18 cellular contexts compared by ENCODE assay signal in the genomic region with DNA sequence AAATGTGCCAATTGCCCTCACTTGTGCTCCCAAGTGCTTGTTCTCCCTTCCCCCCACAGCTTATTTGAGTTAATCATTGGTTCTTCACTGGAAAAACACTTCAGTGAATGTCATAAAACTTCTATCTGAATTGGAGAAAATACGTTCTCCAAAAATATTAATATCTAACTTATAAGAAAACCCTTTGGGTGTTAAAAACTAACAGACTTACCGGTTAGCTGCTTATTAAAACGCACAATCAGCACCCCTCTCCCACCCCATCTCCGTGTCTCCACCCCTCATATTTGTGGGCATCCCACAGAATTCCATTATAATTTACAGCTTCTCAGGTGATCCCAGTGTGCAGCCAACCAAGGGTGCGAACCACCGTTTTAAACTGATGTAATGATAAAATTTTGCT. TPM values are rescaled to one million over a fixed set of nuclear protein-coding genes. Genes with fewer than 3 reads are reported as not detected.
DNase-seq lines count a peak whose midpoint lies in the region; ATAC-seq and TF ChIP-seq lines count a peak whose summit lies in the region.
"Had no signal": no experiment of that assay in that cellular context is flagged by ENCODE, and none has a peak within 500 bp of the region (broad histone marks: within the 10 kb centered on the region; RNA-seq: fewer than 3 reads in every experiment).

No MANE protein-coding gene starts in this region.

- in situ Hi-C loops in ACHN (cut with HindIII; ENCODE audit: low pct_ligation_motif_present, low pct_unique_long_range_greater_than_20kb, low sequenced_read_pairs), result no loop called here

- peaks cover 3% of the 10 kb centered on the region for H3K9me3 Mint-ChIP-seq in chondrocyte (ENCODE audit: low read depth)

- intact Hi-C loops in dorsolateral prefrontal cortex (cut with DNase I), result no loop called here

- H3K36me3 Mint-ChIP-seq in chondrocyte (ENCODE audit: low read depth), result peaks cover 2% of the 10 kb centered on the region
- H3K36me3 Mint-ChIP-seq: CD14-positive monocyte, IgD-negative memory B cell had no signal

- no peak overlapping the region for H3K4me3 ChIP-seq in dorsolateral prefrontal cortex
- H3K4me3 ChIP-seq: A549, BLaER1, HAP-1 had no signal

- DNase-seq in ACHN (peak; percentile 38), chondrocyte (ENCODE audit: low spot score) (no peak), kidney tubule cell (ENCODE audit: low spot score) (peak; percentile 75), renal cortical epithelial cell (ENCODE audit: low read depth) (peak; percentile 71), dorsolateral prefrontal cortex (no peak)
- DNase-seq: Calu3; CD4-positive, alpha-beta memory T cell; DMS79 treated with DMSO at 0.1 percent for 48 hours; GF-D8; KBM-7 had no signal

- no peaks in the 10 kb centered on the region for H3K27me3 Mint-ChIP-seq in chondrocyte (ENCODE audit: low read depth)
- H3K27me3 Mint-ChIP-seq: CD4-positive, alpha-beta memory T cell; IgD-negative memory B cell had no signal

- peaks cover 17% of the 10 kb centered on the region for H3K4me1 Mint-ChIP-seq in chondrocyte (ENCODE audit: low read depth)
- H3K4me1 Mint-ChIP-seq: CD14-positive monocyte, IgD-negative memory B cell had no signal

- H3K27ac ChIP-seq in dorsolateral prefrontal cortex, result no peak overlapping the region
- H3K27ac ChIP-seq: 22Rv1, A549, BLaER1 had no signal

- TF ChIP-seq CTCF in chondrocyte (IDR thresholded peaks at IDR 0.05) (no peak), dorsolateral prefrontal cortex (IDR thresholded peaks at IDR 0.05 in 54 of 56, conservative IDR thresholded peaks at IDR 0.05 in 2 of 56; ENCODE audit: low read depth in 1 of 56, partially characterized antibody in 56 of 56) (no peak)

- H3K4me3 Mint-ChIP-seq in chondrocyte (ENCODE audit: unreplicated experiment), result no peak overlapping the region
- H3K4me3 Mint-ChIP-seq: CD14-positive monocyte; CD4-positive, alpha-beta memory T cell; IgD-negative memory B cell had no signal

- no peaks in the 10 kb centered on the region for H3K27me3 ChIP-seq in dorsolateral prefrontal cortex
- H3K27me3 ChIP-seq: BLaER1 had no signal

- peak overlapping the region; percentile 12 for H3K27ac Mint-ChIP-seq in chondrocyte (ENCODE audit: unreplicated experiment)
- H3K27ac Mint-ChIP-seq: CD14-positive monocyte; CD4-positive, alpha-beta memory T cell; IgD-negative memory B cell had no signal

- no peak for ATAC-seq in HG02763 (IDR thresholded peaks at IDR 0.05; ENCODE audit: unreplicated experiment)
- ATAC-seq in GM18511 (IDR thresholded peaks at IDR 0.05; ENCODE audit: unreplicated experiment), result no peak
- ATAC-seq: A549 had no signal

RNA-seq across cellular contexts. Expression of gene PLEKHA5, which starts 31.7 kb away (rescaled TPM):
- total RNA-seq in chondrocyte (8.6 to 14.6 TPM (median 8.9 TPM) in 3 replicates), renal cortical epithelial cell (35.8 and 117 TPM in 2 replicates), dorsolateral prefrontal cortex (100 to 1,000 TPM in 83 of 120 experiments, 10 to 100 TPM in 37; 56.6 to 158 (median 109) TPM)

Comparison
In these comparisons a context has a peak if more than half of its experiments do, and no peak if none do; other contexts are left out.
1. DNase-seq: peak in ACHN (single experiment), kidney tubule cell (single experiment) and renal cortical epithelial cell (single experiment); none in chondrocyte (single experiment) and dorsolateral prefrontal cortex (0 of 10).